17 cellular contexts compared by ENCODE assay signal in the genomic region with DNA sequence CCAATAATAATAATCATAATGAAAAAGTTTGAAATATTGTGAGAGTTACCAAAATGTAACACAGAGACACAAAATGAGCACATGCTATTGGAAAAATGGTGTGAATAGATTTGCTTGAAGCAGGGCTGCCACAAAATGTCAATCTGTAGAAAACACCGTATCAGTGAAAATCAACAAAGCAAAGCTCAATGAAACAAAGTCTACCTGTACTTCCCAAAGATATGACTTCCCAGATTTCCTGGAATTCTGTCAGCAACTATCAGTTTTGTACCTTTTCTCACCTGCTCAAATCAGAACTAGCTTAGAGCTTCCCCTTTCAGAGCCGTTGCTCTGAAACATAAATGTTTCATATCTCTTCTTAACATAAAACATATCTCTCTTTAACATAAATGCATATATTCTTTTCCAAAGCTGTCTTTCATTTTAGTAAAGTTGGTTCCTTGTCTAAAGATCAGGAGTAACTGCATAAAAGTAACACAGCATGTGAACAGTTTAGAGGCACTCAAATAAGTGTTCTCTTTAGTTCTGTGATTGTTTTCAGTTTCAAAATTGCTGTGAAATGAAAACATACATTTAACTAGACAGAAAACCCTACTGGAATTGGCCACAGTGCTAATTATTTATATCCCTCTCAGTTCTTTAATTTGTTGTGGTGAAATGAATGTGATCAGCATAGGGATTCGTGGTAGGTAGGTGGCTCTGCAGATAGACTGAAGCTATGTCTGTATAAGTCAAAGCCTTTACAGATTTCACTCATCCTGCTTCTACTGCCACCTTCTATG.
DNase-seq lines count a peak whose midpoint lies in the region; ATAC-seq and TF ChIP-seq lines count a peak whose summit lies in the region.
"Had no signal": no experiment of that assay in that cellular context is flagged by ENCODE, and none has a peak within 500 bp of the region (broad histone marks: within the 10 kb centered on the region; RNA-seq: fewer than 3 reads in every experiment).

No MANE protein-coding gene starts in this region.

- peak; percentile 87 for ATAC-seq in GM18517 (IDR thresholded peaks at IDR 0.05; ENCODE audit: unreplicated experiment)
- peak; percentile 87 for ATAC-seq in GM21360 (IDR thresholded peaks at IDR 0.05; ENCODE audit: unreplicated experiment)
- ATAC-seq in HG02885 (IDR thresholded peaks at IDR 0.05; ENCODE audit: poor library complexity, unreplicated experiment), result peak; percentile 96
- ATAC-seq in HG03565 (IDR thresholded peaks at IDR 0.05; ENCODE audit: unreplicated experiment), result peak; percentile 79
- no peak for ATAC-seq in GM18873 (IDR thresholded peaks at IDR 0.05; ENCODE audit: low FRiP score, unreplicated experiment)

- H3K27me3 ChIP-seq in stomach, result no peaks in the 10 kb centered on the region
- H3K27me3 ChIP-seq: esophagus muscularis mucosa, tibial nerve had no signal

- H3K36me3 ChIP-seq in stomach, result no peaks in the 10 kb centered on the region
- H3K36me3 ChIP-seq: esophagus muscularis mucosa, tibial nerve had no signal

- intact Hi-C loops in stomach (cut with DNase I; ENCODE audit: low total_unique reads), result no loop called here

- no peaks in the 10 kb centered on the region for H3K9me3 ChIP-seq in stomach
- H3K9me3 ChIP-seq: Caco-2, esophagus muscularis mucosa had no signal

- H3K27ac ChIP-seq in stomach, result no peak overlapping the region
- H3K27ac ChIP-seq: esophagus muscularis mucosa, tibial nerve had no signal

- WGBS in stomach, 5 donors, result 43 to 65% (median 49%) methylated on average over 3 of the region's 3 CpGs

- TF ChIP-seq POLR2A in stomach (IDR thresholded peaks at IDR 0.05), result no peak

- TF ChIP-seq CTCF in stomach (IDR thresholded peaks at IDR 0.05), result no peak

- TF ChIP-seq EP300 in stomach (IDR thresholded peaks at IDR 0.05), result no peak

- no peak for DNase-seq in stomach
- DNase-seq in NCI-H345 (lab: John Stamatoyannopoulos, UW), result no peak
- DNase-seq in NCI-H2171 treated with DMSO at 0.1 percent for 48 hours (lab: John Stamatoyannopoulos, UW), result no peak
- DNase-seq: activated CD4-positive, alpha-beta T cell treated with anti-CD3 and anti-CD28 coated beads, Interleukin-2, amount 50 U/mL, for 1 hour; anterior cingulate cortex; Caco-2; GDM1; SHP77; stimulated activated CD8-positive, alpha-beta memory T cell treated with anti-CD3 and anti-CD28 coated beads, Interleukin-4, amount 100 ng/mL, for 48 hours; T-helper 9 cell had no signal

- no peaks in the 10 kb centered on the region for H3K4me1 ChIP-seq in stomach
- H3K4me1 ChIP-seq: Caco-2, esophagus muscularis mucosa, tibial nerve had no signal

- no peak overlapping the region for H3K4me3 ChIP-seq in stomach
- H3K4me3 ChIP-seq: esophagus muscularis mucosa, tibial nerve had no signal
